In genomic region chr11:37323843-37324242, GRCh38 we compare ENCODE assay signal across 5 cellular contexts.
"Had no signal": no experiment of that assay in that cellular context is flagged by ENCODE, and none has a peak within 500 bp of the region (broad histone marks: within the 10 kb centered on the region; RNA-seq: fewer than 3 reads in every experiment).

No MANE protein-coding gene starts in this region.

- H3K4me3 ChIP-seq: K562 had no signal

- DNase-seq: IMR-90, KBM-7 had no signal

- FAIRE-seq: HTR-8/SVneo, K562 had no signal

- ATAC-seq: K562 had no signal

- H3K27ac ChIP-seq: HL-60 had no signal
